Comparison of ENCODE assay signal across 18 cellular contexts in the genomic region with DNA sequence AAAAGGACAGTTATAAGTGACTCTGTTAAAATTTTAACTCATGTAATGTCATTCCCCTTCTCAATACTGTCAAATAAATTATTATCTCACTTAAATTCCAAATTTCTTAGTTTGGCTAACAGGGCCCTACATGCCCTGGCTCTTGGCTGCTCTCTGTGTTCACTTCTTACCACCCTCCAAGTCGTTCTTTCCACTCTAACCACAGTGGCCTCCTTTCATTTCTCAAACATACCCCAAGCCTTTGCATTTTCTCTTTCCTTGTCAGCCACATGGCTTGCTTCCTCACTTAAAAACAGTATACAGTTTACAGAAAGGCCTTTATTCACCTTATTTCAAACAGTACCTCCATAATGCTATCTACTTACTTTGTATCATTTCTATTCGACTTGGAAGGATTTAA.
"Had no signal": no experiment of that assay in that cellular context is flagged by ENCODE, and none has a peak within 500 bp of the region (broad histone marks: within the 10 kb centered on the region; RNA-seq: fewer than 3 reads in every experiment).

No MANE protein-coding gene starts in this region.

- ATAC-seq: activated CD8-positive, alpha-beta T cell treated with anti-CD3 and anti-CD28 coated beads, Interleukin-2, amount 10 ng/mL, durations not matched to agents 7 days and 5 days; activated T-cell treated with anti-CD3 and anti-CD28 coated beads, Interleukin-2, amount 50 U/mL, for 72 hours; gastrocnemius medialis; left lobe of liver; natural killer cell had no signal

- DNase-seq: activated CD4-positive, alpha-beta T cell treated with anti-CD3 and anti-CD28 coated beads, Interleukin-2, amount 10 ng/mL, durations not matched to agents 7 days and 5 days; activated CD8-positive, alpha-beta memory T cell treated with anti-CD3 and anti-CD28 coated beads, Interleukin-2, amount 50 U/mL, for 4 hours; activated CD8-positive, alpha-beta T cell treated with anti-CD3 and anti-CD28 coated beads, Interleukin-2, amount 10 ng/mL, durations not matched to agents 7 days and 5 days; activated effector memory CD4-positive, alpha-beta T cell treated with anti-CD3 and anti-CD28 coated beads, Interleukin-2, amount 50 U/mL, for 16 hours; activated naive CD4-positive, alpha-beta T cell treated with anti-CD3 and anti-CD28 coated beads, Interleukin-2, amount 50 U/mL, for 16 hours; activated T-cell treated with anti-CD3 and anti-CD28 coated beads, Interleukin-2, amount 50 U/mL, for 72 hours; aorta; brain microvascular endothelial cell; cortex of kidney; gastrocnemius medialis; head of caudate nucleus; kidney; natural killer cell; spleen; stimulated activated CD8-positive, alpha-beta memory T cell treated with anti-CD3 and anti-CD28 coated beads, Interleukin-4, amount 100 ng/mL, for 48 hours; stimulated activated naive CD4-positive, alpha-beta T cell; thyroid gland had no signal
